11 cellular contexts compared by ENCODE assay signal in the genomic region with DNA sequence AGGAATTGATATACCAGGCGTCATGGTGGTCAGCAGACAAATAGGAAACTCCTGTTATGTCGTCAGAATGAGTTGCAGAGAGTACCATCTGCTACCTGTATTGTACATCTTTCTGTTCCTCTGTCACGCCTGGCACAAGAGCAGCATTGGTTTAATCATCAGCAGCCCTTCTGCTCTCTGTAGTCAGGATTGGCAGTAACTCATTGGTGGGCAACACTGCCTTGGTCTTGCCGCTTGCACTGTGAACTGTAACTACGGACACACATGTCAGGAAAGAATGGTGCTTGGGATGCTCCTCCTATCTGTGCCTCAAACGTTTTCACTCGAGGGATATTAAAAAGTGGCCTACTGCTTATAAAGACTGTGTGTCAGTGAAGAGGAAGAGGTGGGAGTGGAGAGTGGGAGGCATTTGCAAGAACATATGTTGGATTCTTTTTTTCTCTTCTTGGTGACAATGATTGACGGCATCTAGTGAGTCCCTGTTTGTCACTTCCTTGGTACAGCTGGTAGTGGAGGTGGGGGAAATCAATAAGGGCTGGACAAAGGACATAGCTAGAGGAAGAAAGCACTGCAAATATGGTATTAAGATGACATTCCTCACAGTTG.
DNase-seq lines count a peak whose midpoint lies in the region; ATAC-seq and TF ChIP-seq lines count a peak whose summit lies in the region.
"Had no signal": no experiment of that assay in that cellular context is flagged by ENCODE, and none has a peak within 500 bp of the region (broad histone marks: within the 10 kb centered on the region; RNA-seq: fewer than 3 reads in every experiment).

No MANE protein-coding gene starts in this region.

- peak; percentile 29 for ATAC-seq in memory B cell (ENCODE audit: low read depth)

- no peaks in the 10 kb centered on the region for H3K36me3 Mint-ChIP-seq in CD4-positive, alpha-beta memory T cell
- peaks cover 1% of the 10 kb centered on the region for H3K36me3 Mint-ChIP-seq in activated CD4-positive, alpha-beta memory T cell treated with anti-CD3 and anti-CD28 coated beads for 36 hours
- no peaks in the 10 kb centered on the region for H3K36me3 Mint-ChIP-seq in memory B cell

- no peaks in the 10 kb centered on the region for H4K20me1 ChIP-seq in PC-9 (ENCODE audit: insufficient read depth)

- H3K4me1 ChIP-seq in CD4-positive, alpha-beta memory T cell (ENCODE audit: insufficient read depth, low read length), result peaks cover 83% of the 10 kb centered on the region
- H3K4me1 ChIP-seq in HEK293 (ENCODE audit: control insufficient read depth, insufficient read depth, low read length) (peaks cover 6% of the 10 kb centered on the region; the same call in 1 of the 2 replicates), PC-9 (replicated peaks; ENCODE audit: insufficient read depth) (no peaks in the 10 kb centered on the region)

- H3K9me2 ChIP-seq in PC-9 (ENCODE audit: insufficient read depth), result no peaks in the 10 kb centered on the region

- H3K79me2 ChIP-seq in PC-9 (ENCODE audit: low read depth), result no peaks in the 10 kb centered on the region

- no peaks in the 10 kb centered on the region for H3F3A ChIP-seq in PC-9 (ENCODE audit: insufficient read depth, low read depth)

- H3K27me3 Mint-ChIP-seq in CD4-positive, alpha-beta memory T cell, result no peaks in the 10 kb centered on the region
- no peaks in the 10 kb centered on the region for H3K27me3 Mint-ChIP-seq in activated CD4-positive, alpha-beta memory T cell treated with anti-CD3 and anti-CD28 coated beads for 36 hours
- H3K27me3 Mint-ChIP-seq in memory B cell, result no peaks in the 10 kb centered on the region

- no peak overlapping the region for H3K4me2 ChIP-seq in PC-9

- H3K9me3 Mint-ChIP-seq in CD4-positive, alpha-beta memory T cell, result no peaks in the 10 kb centered on the region
- H3K9me3 Mint-ChIP-seq in activated CD4-positive, alpha-beta memory T cell treated with anti-CD3 and anti-CD28 coated beads for 36 hours, result no peaks in the 10 kb centered on the region
- no peaks in the 10 kb centered on the region for H3K9me3 Mint-ChIP-seq in memory B cell

- H2AFZ ChIP-seq in PC-9, result no peak overlapping the region

- CTCF ChIA-PET in CD4-positive, alpha-beta memory T cell (lab: Charles Lee; ENCODE audit: partially characterized antibody), result interaction anchor here (0.8 to 4.4 kb wide), 19 partner anchors 10 to 371 kb away, joined by 3 to 46 read pairs (median 5); partner anchors contain the start of gene IQGAP2
- CTCF ChIA-PET in HEK293 (lab: Yijun Ruan, JAX), result interaction anchor here (0.6 to 1.9 kb wide), 4 partner anchors 47 to 368 kb away, joined by 3 to 5 read pairs (median 3); no protein-coding TSS in a partner anchor
- CTCF ChIA-PET in activated CD4-positive, alpha-beta memory T cell treated with anti-CD3 and anti-CD28 coated beads for 36 hours (lab: Charles Lee), result interaction anchor here (1.1 to 4.3 kb wide), 13 partner anchors 18 to 290 kb away, joined by 3 to 70 read pairs (median 5); partner anchors contain the start of gene IQGAP2
- CTCF ChIA-PET in PC-9 (lab: Charles Lee), result no interaction called here

- POLR2A ChIA-PET in CD4-positive, alpha-beta memory T cell (lab: Charles Lee; ENCODE audit: partially characterized antibody), result interaction anchor here (0.6 to 4.4 kb wide), 26 partner anchors 9 to 242 kb away, joined by 3 to 121 read pairs (median 5); partner anchors contain the start of gene IQGAP2
- POLR2A ChIA-PET in HEK293 (lab: Yijun Ruan, JAX), result no interaction called here
- POLR2A ChIA-PET in activated CD4-positive, alpha-beta memory T cell treated with anti-CD3 and anti-CD28 coated beads for 36 hours (lab: Charles Lee), result interaction anchor here (0.6 to 4.0 kb wide), 18 partner anchors 8 to 215 kb away, joined by 3 to 66 read pairs (median 4); partner anchors contain the start of gene IQGAP2
- POLR2A ChIA-PET in PC-9 (lab: Charles Lee; ENCODE audit: unreplicated experiment), result no interaction called here

- H3K27me3 ChIP-seq in CD4-positive, alpha-beta memory T cell (ENCODE audit: insufficient read depth, low read length), result no peaks in the 10 kb centered on the region
- H3K27me3 ChIP-seq in PC-9 (ENCODE audit: insufficient read depth, low read depth), result peaks cover 8% of the 10 kb centered on the region

- H3K4me3 ChIP-seq in CD4-positive, alpha-beta memory T cell (ENCODE audit: low read length in 2 of 2), result peak overlapping the region in 1 of 2 donors; percentile 42
- H3K4me3 ChIP-seq in HEK293 (ENCODE audit: low read depth, low read length) (no peak overlapping the region), PC-9 (no peak overlapping the region)

- peaks cover 68 to 84% (median 74%) of the 10 kb centered on the region in 4 donors for H3K4me1 Mint-ChIP-seq in CD4-positive, alpha-beta memory T cell
- peaks cover 83% of the 10 kb centered on the region for H3K4me1 Mint-ChIP-seq in activated CD4-positive, alpha-beta memory T cell treated with anti-CD3 and anti-CD28 coated beads for 36 hours (ENCODE audit: low read depth)
- H3K4me1 Mint-ChIP-seq in memory B cell, result peaks cover 19% of the 10 kb centered on the region

- no peaks in the 10 kb centered on the region for H3K9me3 ChIP-seq in CD4-positive, alpha-beta memory T cell (ENCODE audit: control insufficient read depth in 1 of 2, low read length in 2 of 2)
- no peaks in the 10 kb centered on the region for H3K9me3 ChIP-seq in HEK293 (ENCODE audit: control insufficient read depth, insufficient read depth, low read depth, low read length)
- H3K9me3 ChIP-seq in PC-9 (ENCODE audit: insufficient read depth, low read depth), result no peaks in the 10 kb centered on the region

- intact Hi-C loops in CD4-positive, alpha-beta memory T cell (cut with micrococcal nuclease), result loop anchor here (1.0 to 10.0 kb wide), 3 partner anchors 37 to 472 kb away; no protein-coding TSS in a partner anchor
- intact Hi-C loops in activated CD4-positive, alpha-beta memory T cell treated with anti-CD3 and anti-CD28 coated beads for 36 hours (cut with micrococcal nuclease), result loop anchor here (1.0 to 10.0 kb wide), 10 partner anchors 25 to 1492 kb away; partner anchors contain the start of gene GCNT4
- intact Hi-C loops in PC-9 (cut with micrococcal nuclease; ENCODE audit: unreplicated experiment), result no loop called here

- no peaks in the 10 kb centered on the region for H3K36me3 ChIP-seq in CD4-positive, alpha-beta memory T cell (ENCODE audit: insufficient read depth, low read length)
- H3K36me3 ChIP-seq in HEK293 (ENCODE audit: control insufficient read depth in 2 of 2, insufficient read depth in 1 of 2, low read length in 2 of 2) (no peaks in the 10 kb centered on the region), PC-9 (ENCODE audit: low read depth) (no peaks in the 10 kb centered on the region)

- H3K4me3 Mint-ChIP-seq in CD4-positive, alpha-beta memory T cell, result peak overlapping the region; percentile 40 to 87 (median 78)
- H3K4me3 Mint-ChIP-seq in activated CD4-positive, alpha-beta memory T cell treated with anti-CD3 and anti-CD28 coated beads for 36 hours, result peak overlapping the region; percentile 73
- peak overlapping the region; percentile 67 for H3K4me3 Mint-ChIP-seq in memory B cell

- DNase-seq in CD4-positive, alpha-beta memory T cell, result peak; percentile 23 to 60 (median 42)
- peak; percentile 45 for DNase-seq in activated CD4-positive, alpha-beta memory T cell treated with anti-CD3 and anti-CD28 coated beads for 36 hours
- DNase-seq in memory B cell (ENCODE audit: low spot score in 2 of 2), result no peak
- no peak for DNase-seq in NCI-H1048 (lab: John Stamatoyannopoulos, UW)
- no peak for DNase-seq in dermis blood vessel endothelial cell
- DNase-seq in superior temporal gyrus (ENCODE audit: extremely low spot score), result no peak
- no peak for DNase-seq in PC-9
- DNase-seq: effector CD8-positive, alpha-beta T cell; mesendoderm; NCI-H1436 treated with DMSO at 0.1 percent for 48 hours had no signal

- no TSS peak for BruUV-seq in PC-9 (replicated peaks; lab: Mats Ljungman, UMichigan)

- TF ChIP-seq CTCF in HEK293 (tag by site-specific recombination; IDR thresholded peaks at IDR 0.05) (no peak), PC-9 (conservative IDR thresholded peaks at IDR 0.05) (no peak)

- H3K27ac ChIP-seq in CD4-positive, alpha-beta memory T cell (ENCODE audit: low read depth, low read length), result peak overlapping the region; percentile 84
- H3K27ac ChIP-seq in HEK293 (ENCODE audit: extremely low read depth, low read depth, low read length), result no peak overlapping the region
- no peak overlapping the region for H3K27ac ChIP-seq in PC-9

- peak overlapping the region; percentile 93 to 99 (median 97) for H3K27ac Mint-ChIP-seq in CD4-positive, alpha-beta memory T cell
- peak overlapping the region; percentile 96 for H3K27ac Mint-ChIP-seq in activated CD4-positive, alpha-beta memory T cell treated with anti-CD3 and anti-CD28 coated beads for 36 hours
- H3K27ac Mint-ChIP-seq in memory B cell, result peak overlapping the region; percentile 87

TF ChIP-seq in HEK293, 187 proteins besides CTCF, POLR2A, EP300 and RAD21:
- TF ChIP-seq ZNF792 (tag by site-specific recombination; IDR thresholded peaks at IDR 0.05), result no peak
- TF ChIP-seq BCL11A (tag by site-specific recombination; IDR thresholded peaks at IDR 0.05; ENCODE audit: low read depth), result no peak
- TF ChIP-seq EGR2 (tag by site-specific recombination; IDR thresholded peaks at IDR 0.05; ENCODE audit: low read depth), result peak; percentile 89
- TF ChIP-seq ZFHX2 (tag by site-specific recombination; conservative IDR thresholded peaks at IDR 0.05), result peak; percentile 85

Comparison
In these comparisons a context has a peak if more than half of its experiments do, and no peak if none do; other contexts are left out.
1. DNase-seq: peak in CD4-positive, alpha-beta memory T cell (5 of 5) and activated CD4-positive, alpha-beta memory T cell treated with anti-CD3 and anti-CD28 coated beads for 36 hours (single experiment); none in memory B cell (0 of 2), NCI-H1048 (single experiment), dermis blood vessel endothelial cell (single experiment), superior temporal gyrus (single experiment) and PC-9 (0 of 2).
2. POLR2A ChIA-PET loops: an anchor here in CD4-positive, alpha-beta memory T cell (0.6 to 4.4 kb wide) and activated CD4-positive, alpha-beta memory T cell treated with anti-CD3 and anti-CD28 coated beads for 36 hours (0.6 to 4.0 kb wide); none called in HEK293 and PC-9.
3. Peak in every context shown above with its lines, with median percentiles within 50 percentile points of each other: H3K27ac Mint-ChIP-seq and H3K4me3 Mint-ChIP-seq.